ENCODE assay signal across 16 cellular contexts in the genomic region with DNA sequence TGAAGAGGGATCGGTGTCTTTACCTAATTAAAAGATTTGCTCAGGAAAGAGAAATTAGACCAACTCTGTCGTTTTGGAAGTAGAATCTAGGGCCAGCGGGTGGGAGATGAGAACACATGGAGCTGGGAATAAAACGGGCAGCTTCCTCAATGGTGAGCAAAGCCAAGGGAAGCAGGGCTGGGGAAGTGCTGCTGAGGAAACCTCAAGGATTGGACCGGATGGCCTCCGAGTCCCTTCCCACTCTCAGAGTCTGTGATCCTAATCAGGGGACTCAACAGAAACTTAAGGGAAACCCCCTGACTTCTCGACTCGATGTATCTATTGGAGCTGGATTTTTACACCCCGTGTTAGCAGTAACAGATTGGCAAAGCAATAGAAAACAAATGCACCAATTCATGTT. TPM values are rescaled to one million over a fixed set of nuclear protein-coding genes. Genes with fewer than 3 reads are reported as not detected.
A peak's percentile ranks its signal among the peaks of the same experiment; 100 is the strongest.
DNase-seq lines count a peak whose midpoint lies in the region; ATAC-seq, FAIRE-seq and TF ChIP-seq lines count a peak whose summit lies in the region.
"Had no signal": no experiment of that assay in that cellular context is flagged by ENCODE, and none has a peak within 500 bp of the region (broad histone marks: within the 10 kb centered on the region; RNA-seq: fewer than 3 reads in every experiment).

No MANE protein-coding gene starts in this region.

- peak overlapping the region; percentile 19 for H3K4me3 Mint-ChIP-seq in activated CD8-positive, alpha-beta T cell treated with anti-CD3 and anti-CD28 coated beads, Interleukin-2, amount 10 ng/mL, durations not matched to agents 7 days and 5 days
- no peak overlapping the region for H3K4me3 Mint-ChIP-seq in activated CD8-positive, alpha-beta T cell treated with anti-CD3 and anti-CD28 coated beads for 36 hours
- H3K4me3 Mint-ChIP-seq in IgD-negative memory B cell: peak overlapping the region; percentile 83 to 97 (median 87)

- FAIRE-seq in small intestine (lab: Jason Lieb, UNC): no peak

- intact Hi-C loops in activated CD8-positive, alpha-beta T cell treated with anti-CD3 and anti-CD28 coated beads for 36 hours (cut with micrococcal nuclease): no loop called here

- WGBS in small intestine, 3 donors: 19 to 41% (median 22%) methylated on average over 9 of the region's 9 CpGs

- peaks cover 34% of the 10 kb centered on the region for H3K36me3 Mint-ChIP-seq in activated CD8-positive, alpha-beta T cell treated with anti-CD3 and anti-CD28 coated beads, Interleukin-2, amount 10 ng/mL, durations not matched to agents 7 days and 5 days (ENCODE audit: low read depth)
- H3K36me3 Mint-ChIP-seq in activated CD8-positive, alpha-beta T cell treated with anti-CD3 and anti-CD28 coated beads for 36 hours (ENCODE audit: low read depth): peaks cover 3% of the 10 kb centered on the region
- H3K36me3 Mint-ChIP-seq in IgD-negative memory B cell: no peaks in the 10 kb centered on the region

- POLR2A ChIA-PET in activated CD8-positive, alpha-beta T cell treated with anti-CD3 and anti-CD28 coated beads, Interleukin-2, amount 10 ng/mL, durations not matched to agents 7 days and 5 days (lab: Charles Lee): no interaction called here
- POLR2A ChIA-PET in activated CD8-positive, alpha-beta T cell treated with anti-CD3 and anti-CD28 coated beads for 36 hours (lab: Charles Lee): interaction anchor here (0.9 kb wide), 1 partner anchor 121 kb away, joined by 3 read pairs; no protein-coding TSS in a partner anchor

- no peaks in the 10 kb centered on the region for H3K9me3 Mint-ChIP-seq in activated CD8-positive, alpha-beta T cell treated with anti-CD3 and anti-CD28 coated beads, Interleukin-2, amount 10 ng/mL, durations not matched to agents 7 days and 5 days (ENCODE audit: insufficient read depth)
- no peaks in the 10 kb centered on the region for H3K9me3 Mint-ChIP-seq in activated CD8-positive, alpha-beta T cell treated with anti-CD3 and anti-CD28 coated beads for 36 hours
- H3K9me3 Mint-ChIP-seq in IgD-negative memory B cell: no peaks in the 10 kb centered on the region

- H3K9me3 ChIP-seq in small intestine (ENCODE audit: control insufficient read depth, low read depth): no peaks in the 10 kb centered on the region

- CTCF ChIA-PET in activated CD8-positive, alpha-beta T cell treated with anti-CD3 and anti-CD28 coated beads, Interleukin-2, amount 10 ng/mL, durations not matched to agents 7 days and 5 days (lab: Charles Lee): interaction anchor here (1.0 kb wide), 1 partner anchor 10 kb away, joined by 3 read pairs; no protein-coding TSS in a partner anchor
- CTCF ChIA-PET in activated CD8-positive, alpha-beta T cell treated with anti-CD3 and anti-CD28 coated beads for 36 hours (lab: Charles Lee): no interaction called here

- H3K4me1 ChIP-seq in small intestine (ENCODE audit: control insufficient read depth in 2 of 2, insufficient read depth in 1 of 2, low read depth in 1 of 2, low read length in 1 of 2): peaks cover 0 to 3% of the 10 kb centered on the region in 2 donors

- no peaks in the 10 kb centered on the region for H3K36me3 ChIP-seq in small intestine (ENCODE audit: control insufficient read depth in 2 of 2, insufficient read depth in 2 of 2, low read length in 2 of 2)

- no peaks in the 10 kb centered on the region for H3K27me3 ChIP-seq in small intestine (ENCODE audit: control insufficient read depth in 2 of 2, insufficient read depth in 2 of 2, low read length in 2 of 2)

- H3K4me3 ChIP-seq in coronary artery (peak overlapping the region; percentile 30), small intestine (ENCODE audit: low read depth in 1 of 2, low read length in 2 of 2) (peak overlapping the region in 1 of 2 donors; percentile 63)

- no peak for TF ChIP-seq CTCF in activated CD8-positive, alpha-beta T cell treated with anti-CD3 and anti-CD28 coated beads for 36 hours (IDR thresholded peaks at IDR 0.05)
- no peak for TF ChIP-seq CTCF in coronary artery (IDR thresholded peaks at IDR 0.05)

- H3K27ac Mint-ChIP-seq in activated CD8-positive, alpha-beta T cell treated with anti-CD3 and anti-CD28 coated beads, Interleukin-2, amount 10 ng/mL, durations not matched to agents 7 days and 5 days: no peak overlapping the region
- H3K27ac Mint-ChIP-seq in activated CD8-positive, alpha-beta T cell treated with anti-CD3 and anti-CD28 coated beads for 36 hours: no peak overlapping the region
- H3K27ac Mint-ChIP-seq in IgD-negative memory B cell: peak overlapping the region; percentile 93 to 99 (median 94)

- DNase-seq in activated CD8-positive, alpha-beta T cell treated with anti-CD3 and anti-CD28 coated beads, Interleukin-2, amount 10 ng/mL, durations not matched to agents 7 days and 5 days: no peak
- DNase-seq in activated CD8-positive, alpha-beta T cell treated with anti-CD3 and anti-CD28 coated beads for 36 hours: no peak
- DNase-seq in coronary artery (ENCODE audit: low spot score): no peak
- DNase-seq in small intestine: peak; percentile 55
- no peak for DNase-seq in left lobe of liver (ENCODE audit: low spot score)
- DNase-seq in stimulated activated CD4-positive, alpha-beta T cell treated with anti-CD3 and anti-CD28 coated beads, Interleukin-12 subunit alpha, Interleukin-12 subunit beta, amount 100 ng/mL, for 4 hours: no peak
- DNase-seq: central memory CD4-positive, alpha-beta T cell; GDM1; kidney glomerular epithelial cell; NCI-H187; NK-92 treated with Interleukin-12 subunit alpha and Interleukin-12 subunit beta, amount 100 ng/mL, for 24 hours; occipital lobe; stimulated activated CD4-positive, alpha-beta T cell treated with anti-CD3 and anti-CD28 coated beads, Interleukin-1b, Interleukin-23, amount 100 ng/mL, for 48 hours; T1000 had no signal

- H3K27ac ChIP-seq in coronary artery (no peak overlapping the region), small intestine (ENCODE audit: low read depth in 1 of 2, low read length in 1 of 2) (peak overlapping the region in 1 of 2 donors; percentile 21)

- no peaks in the 10 kb centered on the region for H3K27me3 Mint-ChIP-seq in activated CD8-positive, alpha-beta T cell treated with anti-CD3 and anti-CD28 coated beads, Interleukin-2, amount 10 ng/mL, durations not matched to agents 7 days and 5 days (ENCODE audit: low read depth)
- peaks cover 2% of the 10 kb centered on the region for H3K27me3 Mint-ChIP-seq in activated CD8-positive, alpha-beta T cell treated with anti-CD3 and anti-CD28 coated beads for 36 hours
- H3K27me3 Mint-ChIP-seq in IgD-negative memory B cell: peaks cover 2% of the 10 kb centered on the region

- peaks cover 61% of the 10 kb centered on the region for H3K4me1 Mint-ChIP-seq in activated CD8-positive, alpha-beta T cell treated with anti-CD3 and anti-CD28 coated beads, Interleukin-2, amount 10 ng/mL, durations not matched to agents 7 days and 5 days (ENCODE audit: low read depth)
- H3K4me1 Mint-ChIP-seq in activated CD8-positive, alpha-beta T cell treated with anti-CD3 and anti-CD28 coated beads for 36 hours (ENCODE audit: low read depth): peaks cover 41% of the 10 kb centered on the region
- H3K4me1 Mint-ChIP-seq in IgD-negative memory B cell: peaks cover 44 to 54% (median 50%) of the 10 kb centered on the region in 3 donors

- ATAC-seq in activated CD8-positive, alpha-beta T cell treated with anti-CD3 and anti-CD28 coated beads, Interleukin-2, amount 10 ng/mL, durations not matched to agents 7 days and 5 days: no peak
- no peak for ATAC-seq in activated CD8-positive, alpha-beta T cell treated with anti-CD3 and anti-CD28 coated beads for 36 hours
- ATAC-seq in left lobe of liver: no peak
- no peak for ATAC-seq in GM21526 (IDR thresholded peaks at IDR 0.05; ENCODE audit: low FRiP score, unreplicated experiment)

RNA-seq across cellular contexts. Expression of gene GCNT2, which starts 10.8 kb away (rescaled TPM):
- total RNA-seq in activated CD8-positive, alpha-beta T cell treated with anti-CD3 and anti-CD28 coated beads, Interleukin-2, amount 10 ng/mL, durations not matched to agents 7 days and 5 days: 1 to 10 TPM; 4.8 to 6.9 TPM
- total RNA-seq in activated CD8-positive, alpha-beta T cell treated with anti-CD3 and anti-CD28 coated beads for 36 hours: 1 to 10 TPM; 2.3 to 2.7 TPM
- polyA plus RNA-seq in IgD-negative memory B cell: 6.0 TPM
- polyA plus RNA-seq in small intestine: 1 to 10 TPM; 6.5 to 9.8 (median 6.9) TPM
- 9.4 TPM for total RNA-seq in left lobe of liver

Comparison
In these comparisons a context has a peak if more than half of its experiments do, and no peak if none do; other contexts are left out.
1. H3K27ac Mint-ChIP-seq: peak in IgD-negative memory B cell (3 of 3); none in activated CD8-positive, alpha-beta T cell treated with anti-CD3 and anti-CD28 coated beads, Interleukin-2, amount 10 ng/mL, durations not matched to agents 7 days and 5 days (single experiment) and activated CD8-positive, alpha-beta T cell treated with anti-CD3 and anti-CD28 coated beads for 36 hours (single experiment).